17 cellular contexts compared by ENCODE assay signal in genomic region chr5:83281658-83282057, GRCh38.
A peak's percentile ranks its signal among the peaks of the same experiment; 100 is the strongest.
DNase-seq lines count a peak whose midpoint lies in the region; ATAC-seq and TF ChIP-seq lines count a peak whose summit lies in the region.
"Had no signal": no experiment of that assay in that cellular context is flagged by ENCODE, and none has a peak within 500 bp of the region (broad histone marks: within the 10 kb centered on the region; RNA-seq: fewer than 3 reads in every experiment).

No MANE protein-coding gene starts in this region.

- TF ChIP-seq POLR2A in breast epithelium (IDR thresholded peaks at IDR 0.05) (no peak), testis (IDR thresholded peaks at IDR 0.05) (no peak)

- H4K20me1 ChIP-seq in GM23338 (replicated peaks; ENCODE audit: insufficient read depth) = no peaks in the 10 kb centered on the region

- H3K9me3 Mint-ChIP-seq in MCF 10A (ENCODE audit: unreplicated experiment) (no peaks in the 10 kb centered on the region), WTC11 (no peaks in the 10 kb centered on the region), GM23338 (no peaks in the 10 kb centered on the region), T-cell (peaks cover 0 to 4% (median 0%) of the 10 kb centered on the region in 3 donors)
- H3K9me3 Mint-ChIP-seq: T-helper 1 cell treated with Interleukin-12 subunit alpha and Interleukin-12 subunit beta and Interleukin-4 antibody, amounts not matched to agents 30 μg/mL and 1 μg/mL, for 36 hours had no signal

- DNase-seq in MCF 10A (ENCODE audit: unreplicated experiment) (peak; percentile 59), breast epithelium (ENCODE audit: low spot score in 2 of 2) (no peak), WTC11 (ENCODE audit: low spot score) (no peak), foreskin keratinocyte (peak; percentile 39 to 67), testis (no peak), GM23338 (ENCODE audit: low spot score) (no peak), T-cell (no peak), NCI-H1930 (lab: John Stamatoyannopoulos, UW) (no peak)
- DNase-seq: activated CD4-positive, alpha-beta T cell treated with anti-CD3 and anti-CD28 coated beads for 4 hours; Calu3; hippocampal formation; NCI-H1105; NCI-H510A had no signal

- H3K4me3 ChIP-seq in breast epithelium (no peak overlapping the region), testis (no peak overlapping the region), GM23338 (no peak overlapping the region)

- CTCF ChIA-PET in MCF 10A (lab: Yijun Ruan, JAX) = no interaction called here
- CTCF ChIA-PET in WTC11 (lab: Charles Lee) = no interaction called here
- CTCF ChIA-PET in T-cell (lab: Charles Lee) = no interaction called here

- no peaks in the 10 kb centered on the region for H3K27me3 Mint-ChIP-seq in MCF 10A (ENCODE audit: insufficient read depth, unreplicated experiment)
- no peaks in the 10 kb centered on the region for H3K27me3 Mint-ChIP-seq in WTC11 (ENCODE audit: low read depth)
- peaks cover 4% of the 10 kb centered on the region for H3K27me3 Mint-ChIP-seq in GM23338 (ENCODE audit: insufficient read depth, low read depth, poor library complexity)
- H3K27me3 Mint-ChIP-seq in T-cell = no peaks in the 10 kb centered on the region

- no peak for TF ChIP-seq CTCF in MCF 10A (IDR thresholded peaks at IDR 0.05; ENCODE audit: unreplicated experiment)
- no peak for TF ChIP-seq CTCF in breast epithelium (IDR thresholded peaks at IDR 0.05)
- no peak for TF ChIP-seq CTCF in WTC11 (IDR thresholded peaks at IDR 0.05)
- no peak for TF ChIP-seq CTCF in foreskin keratinocyte (conservative IDR thresholded peaks at IDR 0.05)
- no peak for TF ChIP-seq CTCF in testis (IDR thresholded peaks at IDR 0.05)
- no peak for TF ChIP-seq CTCF in GM23338 (conservative IDR thresholded peaks at IDR 0.05; ENCODE audit: low read depth in 2 of 2)

- H3K36me3 Mint-ChIP-seq in MCF 10A (ENCODE audit: insufficient read depth, unreplicated experiment) (no peaks in the 10 kb centered on the region), WTC11 (no peaks in the 10 kb centered on the region), GM23338 (ENCODE audit: low read depth) (no peaks in the 10 kb centered on the region), T-cell (peaks cover 5% of the 10 kb centered on the region)

- no peak for ATAC-seq in WTC11
- ATAC-seq in foreskin keratinocyte = peak; percentile 66
- no peak for ATAC-seq in GM23338
- no peak for ATAC-seq in T-cell (replicated peaks in 1 of 4)
- ATAC-seq: HepG2, Panc1 had no signal

- peaks cover 28% of the 10 kb centered on the region for H3K4me1 Mint-ChIP-seq in MCF 10A (ENCODE audit: insufficient read depth, unreplicated experiment)
- H3K4me1 Mint-ChIP-seq in WTC11 = peaks cover 9% of the 10 kb centered on the region
- H3K4me1 Mint-ChIP-seq in GM23338 = peaks cover 10% of the 10 kb centered on the region; the same call in 2 of the 3 replicates
- no peaks in the 10 kb centered on the region for H3K4me1 Mint-ChIP-seq in T-cell

- H3K4me3 Mint-ChIP-seq in MCF 10A (ENCODE audit: unreplicated experiment) = no peak overlapping the region
- H3K4me3 Mint-ChIP-seq in WTC11 = no peak overlapping the region
- no peak overlapping the region for H3K4me3 Mint-ChIP-seq in GM23338
- H3K4me3 Mint-ChIP-seq in T-cell = no peak overlapping the region
- H3K4me3 Mint-ChIP-seq: T-helper 1 cell treated with Interleukin-12 subunit alpha and Interleukin-12 subunit beta and Interleukin-4 antibody, amounts not matched to agents 30 μg/mL and 1 μg/mL, for 36 hours had no signal

- BruUV-seq in MCF 10A (replicated peaks; lab: Mats Ljungman, UMichigan) = no TSS peak

- H2AFZ ChIP-seq in GM23338 = no peak overlapping the region

- H3K27ac Mint-ChIP-seq in MCF 10A (ENCODE audit: low read depth, unreplicated experiment) = peak overlapping the region; percentile 13
- H3K27ac Mint-ChIP-seq in WTC11 = peak overlapping the region; percentile 46; the same call in 1 of the 2 replicates
- no peak overlapping the region for H3K27ac Mint-ChIP-seq in GM23338
- no peak overlapping the region for H3K27ac Mint-ChIP-seq in T-cell
- H3K27ac Mint-ChIP-seq: T-helper 1 cell treated with Interleukin-12 subunit alpha and Interleukin-12 subunit beta and Interleukin-4 antibody, amounts not matched to agents 30 μg/mL and 1 μg/mL, for 36 hours had no signal

- H3K4me1 ChIP-seq in breast epithelium (no peaks in the 10 kb centered on the region), foreskin keratinocyte (peaks cover 5% of the 10 kb centered on the region), testis (no peaks in the 10 kb centered on the region), GM23338 (ENCODE audit: insufficient read depth) (no peaks in the 10 kb centered on the region)

- H3K9me2 ChIP-seq in GM23338 (ENCODE audit: insufficient read depth) = no peaks in the 10 kb centered on the region

- intact Hi-C loops in MCF 10A (cut with micrococcal nuclease) (no loop called here), breast epithelium (cut with DNase I; ENCODE audit: low total_unique reads) (no loop called here), testis (cut with DNase I; ENCODE audit: low total_unique reads) (no loop called here)

- no peaks in the 10 kb centered on the region for H3K9me3 ChIP-seq in breast epithelium
- H3K9me3 ChIP-seq in testis = no peaks in the 10 kb centered on the region

- POLR2A ChIA-PET in MCF 10A (lab: Yijun Ruan, JAX) (interaction anchor here (0.5 to 1.4 kb wide), 2 partner anchors 29 to 858 kb away, joined by 3 read pairs; no protein-coding TSS in a partner anchor), WTC11 (lab: Charles Lee) (no interaction called here), T-cell (lab: Charles Lee) (interaction anchor here in 1 of 2 donors (0.7 kb wide), 1 partner anchor 115 kb away, joined by 3 read pairs; no protein-coding TSS in a partner anchor)

- no peaks in the 10 kb centered on the region for H3F3A ChIP-seq in GM23338 (replicated peaks; ENCODE audit: low read depth)

- no peak overlapping the region for H3K27ac ChIP-seq in breast epithelium
- no peak overlapping the region for H3K27ac ChIP-seq in foreskin keratinocyte
- H3K27ac ChIP-seq in testis = no peak overlapping the region
- H3K27ac ChIP-seq in GM23338 (ENCODE audit: low read depth) = no peak overlapping the region
- H3K27ac ChIP-seq: 22Rv1 had no signal

- no peaks in the 10 kb centered on the region for H3K79me2 ChIP-seq in GM23338 (replicated peaks; ENCODE audit: insufficient read depth)

- H3K36me3 ChIP-seq in breast epithelium (no peaks in the 10 kb centered on the region), testis (ENCODE audit: low read depth, missing control alignments) (no peaks in the 10 kb centered on the region), GM23338 (ENCODE audit: insufficient read depth) (no peaks in the 10 kb centered on the region)

- no peaks in the 10 kb centered on the region for H3K27me3 ChIP-seq in breast epithelium
- H3K27me3 ChIP-seq in foreskin keratinocyte = no peaks in the 10 kb centered on the region
- H3K27me3 ChIP-seq in testis = no peaks in the 10 kb centered on the region
- no peaks in the 10 kb centered on the region for H3K27me3 ChIP-seq in GM23338 (ENCODE audit: insufficient read depth)

- no peak overlapping the region for H3K4me2 ChIP-seq in GM23338

TF ChIP-seq in WTC11, 78 proteins besides CTCF, POLR2A, EP300 and RAD21 (continues in another document):
- TF ChIP-seq MXD4 (CRISPR knock-in tag; IDR thresholded peaks at IDR 0.05; ENCODE audit: borderline replicate concordance) (no peak), JAZF1 (CRISPR knock-in tag; IDR thresholded peaks at IDR 0.05) (no peak), ATF1 (CRISPR knock-in tag; IDR thresholded peaks at IDR 0.05) (no peak), E2F1 (CRISPR knock-in tag; IDR thresholded peaks at IDR 0.05) (no peak), IRF1 (CRISPR knock-in tag; IDR thresholded peaks at IDR 0.05) (no peak), NFE2L1 (CRISPR knock-in tag; IDR thresholded peaks at IDR 0.05) (no peak)

TF ChIP-seq in GM23338, 12 proteins besides CTCF, POLR2A, EP300 and RAD21 (continues in another document):
- no peak for TF ChIP-seq ZNF114 (CRISPR knock-in tag; IDR thresholded peaks at IDR 0.05)
- TF ChIP-seq EZH2phosphoT487 (IDR thresholded peaks at IDR 0.05; ENCODE audit: unreplicated experiment) = no peak
- TF ChIP-seq JUNB (IDR thresholded peaks at IDR 0.05; ENCODE audit: unreplicated experiment) = no peak
- no peak for TF ChIP-seq CREB1 (CRISPR knock-in tag; IDR thresholded peaks at IDR 0.05; ENCODE audit: low read depth)
- no peak for TF ChIP-seq ZNF331 (CRISPR knock-in tag; IDR thresholded peaks at IDR 0.05; ENCODE audit: low read depth)
- TF ChIP-seq EZH2 (IDR thresholded peaks at IDR 0.05; ENCODE audit: low read depth, unreplicated experiment) = no peak

Comparison
In these comparisons a context has a peak if more than half of its experiments do, and no peak if none do; other contexts are left out.
1. DNase-seq: peak in MCF 10A (single experiment) and foreskin keratinocyte (2 of 2); none in breast epithelium (0 of 2), WTC11 (single experiment), testis (single experiment), GM23338 (single experiment), T-cell (0 of 34) and NCI-H1930 (0 of 2).
2. H3K27ac Mint-ChIP-seq: peak in MCF 10A (single experiment) and WTC11 (single experiment); none in GM23338 (single experiment) and T-cell (0 of 2).